In genomic region chr9:130857864-130858730, GRCh38 we compare ENCODE assay signal across 12 cellular contexts. TPM values are rescaled to one million over a fixed set of nuclear protein-coding genes. Genes with fewer than 3 reads are reported as not detected.
DNase-seq lines count a peak whose midpoint lies in the region; ATAC-seq and TF ChIP-seq lines count a peak whose summit lies in the region.
"Had no signal": no experiment of that assay in that cellular context is flagged by ENCODE, and none has a peak within 500 bp of the region (broad histone marks: within the 10 kb centered on the region; RNA-seq: fewer than 3 reads in every experiment).

No MANE protein-coding gene starts in this region.

- peaks cover 2% of the 10 kb centered on the region; the same call in 1 of the 2 replicates for H3K27me3 Mint-ChIP-seq in HFFc6 (ENCODE audit: insufficient read depth)
- H3K27me3 Mint-ChIP-seq: T-helper 17 cell had no signal

- H3K27ac Mint-ChIP-seq in HFFc6 = peak overlapping the region; percentile 92

- peak overlapping the region in 1 of 2 donors; percentile 29 for H3K9ac ChIP-seq in stomach smooth muscle (ENCODE audit: low read length in 2 of 2)
- H3K9ac ChIP-seq: KMS-11 had no signal

- H3K9me3 ChIP-seq in body of pancreas = no peaks in the 10 kb centered on the region
- H3K9me3 ChIP-seq in stomach smooth muscle (ENCODE audit: control insufficient read depth in 2 of 2, low read length in 2 of 2) = no peaks in the 10 kb centered on the region
- H3K9me3 ChIP-seq: adrenal gland had no signal

- peaks cover 37% of the 10 kb centered on the region for H3K36me3 Mint-ChIP-seq in HFFc6 (ENCODE audit: low read depth)

- 74 to 78% methylated on average over 20 to 21 of the region's 21 CpGs for WGBS in body of pancreas, 2 donors

- H3K9me3 Mint-ChIP-seq in HFFc6 = no peaks in the 10 kb centered on the region

- DNase-seq in HFFc6 (peak; percentile 74), body of pancreas (peak; percentile 25 to 47 (median 36)), hepatic stellate cell (ENCODE audit: low spot score) (peak; percentile 78), foreskin melanocyte (no peak), T-helper 1 cell (no peak), hippocampal formation (lab: John Stamatoyannopoulos, UW) (no peak)
- DNase-seq: T-helper 17 cell had no signal

- no peak overlapping the region for H3K4me3 ChIP-seq in body of pancreas
- H3K4me3 ChIP-seq in stomach smooth muscle (ENCODE audit: low read length in 2 of 2) = peak overlapping the region in 1 of 2 donors; percentile 29
- H3K4me3 ChIP-seq: adrenal gland, lung had no signal

- ATAC-seq in body of pancreas (peak; percentile 18), HG03342 (IDR thresholded peaks at IDR 0.05; ENCODE audit: unreplicated experiment) (no peak)
- ATAC-seq: T-helper 17 cell had no signal

- TF ChIP-seq CTCF in HFFc6 (IDR thresholded peaks at IDR 0.05) = no peak
- TF ChIP-seq CTCF in body of pancreas (IDR thresholded peaks at IDR 0.05) = no peak

- H3K4me1 Mint-ChIP-seq in HFFc6 (ENCODE audit: low read depth) = peaks cover 76% of the 10 kb centered on the region

- H3K27me3 ChIP-seq in body of pancreas = no peaks in the 10 kb centered on the region
- H3K27me3 ChIP-seq in stomach smooth muscle (ENCODE audit: control insufficient read depth in 1 of 2, insufficient read depth in 2 of 2, low read length in 2 of 2) = no peaks in the 10 kb centered on the region
- H3K27me3 ChIP-seq: adrenal gland had no signal

- H3K4me1 ChIP-seq in body of pancreas (no peaks in the 10 kb centered on the region), stomach smooth muscle (ENCODE audit: control insufficient read depth, insufficient read depth, low read length) (peaks cover 60% of the 10 kb centered on the region)

- intact Hi-C loops in body of pancreas (cut with DNase I) = loop anchor here (5.0 kb wide), 1 partner anchor 156 kb away; no protein-coding TSS in a partner anchor

- peak overlapping the region; percentile 68 for H3K4me3 Mint-ChIP-seq in HFFc6
- H3K4me3 Mint-ChIP-seq: T-helper 17 cell had no signal

- H3K36me3 ChIP-seq in body of pancreas (replicated peaks in 1 of 2; ENCODE audit: insufficient read depth in 1 of 2, low read depth in 2 of 2) (peaks cover 6 to 14% of the 10 kb centered on the region in 2 donors), stomach smooth muscle (ENCODE audit: control insufficient read depth in 2 of 2, insufficient read depth in 2 of 2, low read length in 2 of 2) (peaks cover 31 to 43% of the 10 kb centered on the region in 2 donors)

- peak overlapping the region in 2 of 4 donors; percentile 1 to 22 for H3K27ac ChIP-seq in body of pancreas
- H3K27ac ChIP-seq in stomach smooth muscle (ENCODE audit: low read length) = peak overlapping the region; percentile 67
- H3K27ac ChIP-seq: KMS-11 had no signal

- no peak for TF ChIP-seq POLR2A in body of pancreas (IDR thresholded peaks at IDR 0.05)

RNA-seq across cellular contexts. Expression of gene ABL1, which starts 23.0 kb away (rescaled TPM):
- total RNA-seq in HFFc6 (2021; fragmentation: NEBNext Ultra II Directional; extraction: Animal tissue kit (Norgen Biotek cat#: 25700)) = 10 to 100 TPM; 56.0 to 63.5 (median 62.8) TPM
- total RNA-seq in body of pancreas = 10 to 100 TPM; 23.3 to 29.0 TPM

RNA-seq across cellular contexts. Expression of gene QRFP, which starts 38.5 kb away (rescaled TPM):
- not detected for total RNA-seq in HFFc6 (2021; fragmentation: NEBNext Ultra II Directional; extraction: Animal tissue kit (Norgen Biotek cat#: 25700))
- not detected for total RNA-seq in body of pancreas
- total RNA-seq: adrenal gland, lung, T-helper 17 cell had no signal

Comparison
In these comparisons a context has a peak if more than half of its experiments do, and no peak if none do; other contexts are left out.
1. DNase-seq: peak in HFFc6 (single experiment), body of pancreas (4 of 4) and hepatic stellate cell (single experiment); none in foreskin melanocyte (single experiment), T-helper 1 cell (0 of 5) and hippocampal formation (0 of 2).